Comparison of ENCODE assay signal across 25 cellular contexts in the genomic region with DNA sequence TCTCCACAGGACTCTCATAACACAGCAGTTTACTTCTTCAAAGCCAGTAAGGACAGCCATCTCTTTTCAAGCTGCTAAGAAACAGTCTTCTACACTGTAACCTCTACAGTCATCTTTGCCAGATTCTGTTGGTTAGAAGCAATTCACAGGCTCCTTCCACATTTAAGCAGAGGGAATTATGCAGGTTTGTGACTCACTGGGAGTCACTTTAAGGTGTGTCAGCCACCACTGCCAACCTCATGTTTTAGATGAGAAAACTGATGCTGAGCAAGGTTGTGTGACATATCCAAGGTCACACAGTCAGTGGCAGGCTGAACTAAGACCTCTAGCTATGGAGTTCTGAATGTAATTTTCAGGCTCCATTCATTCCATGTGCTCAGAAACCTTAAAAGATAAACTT.
"Had no signal": no experiment of that assay in that cellular context is flagged by ENCODE, and none has a peak within 500 bp of the region (broad histone marks: within the 10 kb centered on the region; RNA-seq: fewer than 3 reads in every experiment).

No MANE protein-coding gene starts in this region.

- H3K4me1 ChIP-seq: heart left ventricle, parathyroid adenoma, psoas muscle, spleen, suprapubic skin, thyroid gland had no signal

- ATAC-seq: heart left ventricle; left lobe of liver; naive thymus-derived CD4-positive, alpha-beta T cell; psoas muscle; sciatic nerve; stimulated activated naive B cell treated with anti-CD40 and anti-IgM and Interleukin-4, amounts not matched to agents 10 μg/mL and 1 μg/mL and 100 μg/mL, for 72 hours had no signal

- H3K9ac ChIP-seq: parathyroid adenoma had no signal

- H3K36me3 Mint-ChIP-seq: naive thymus-derived CD4-positive, alpha-beta T cell; stimulated activated naive B cell treated with anti-CD40 and anti-IgM and Interleukin-4, amounts not matched to agents 10 μg/mL and 1 μg/mL and 100 μg/mL, for 72 hours; type B pancreatic cell had no signal

- H3K36me3 ChIP-seq: heart left ventricle, spleen, suprapubic skin, thyroid gland had no signal

- H3K27ac Mint-ChIP-seq: endodermal cell; naive thymus-derived CD4-positive, alpha-beta T cell; nephron progenitor cell; stimulated activated naive B cell treated with anti-CD40 and anti-IgM and Interleukin-4, amounts not matched to agents 10 μg/mL and 1 μg/mL and 100 μg/mL, for 72 hours; type B pancreatic cell had no signal

- H3K79me2 ChIP-seq: parathyroid adenoma had no signal

- H3K4me3 ChIP-seq: coronary artery, heart left ventricle, psoas muscle, spleen, suprapubic skin, thyroid gland had no signal

- DNase-seq: effector CD4-positive, alpha-beta T cell; endodermal cell; heart left ventricle; hippocampal formation; kidney glomerular epithelial cell; mammary epithelial cell; naive thymus-derived CD4-positive, alpha-beta T cell; nephron progenitor cell; psoas muscle; spleen; stimulated activated CD4-positive, alpha-beta T cell treated with anti-CD3 and anti-CD28 coated beads, Interleukin-15, amount 100 ng/mL, for 24 hours; stimulated activated CD4-positive, alpha-beta T cell treated with anti-CD3 and anti-CD28 coated beads, Interleukin-1b, Interleukin-23, amount 100 ng/mL, for 48 hours; stimulated activated CD4-positive, alpha-beta T cell treated with anti-CD3 and anti-CD28 coated beads, Interleukin-4, amount 100 ng/mL, for 24 hours; stimulated activated naive B cell treated with anti-CD40 and anti-IgM and Interleukin-4, amounts not matched to agents 10 μg/mL and 1 μg/mL and 100 μg/mL, for 72 hours; thyroid gland had no signal

- H3K4me3 Mint-ChIP-seq: endodermal cell; naive thymus-derived CD4-positive, alpha-beta T cell; nephron progenitor cell; stimulated activated naive B cell treated with anti-CD40 and anti-IgM and Interleukin-4, amounts not matched to agents 10 μg/mL and 1 μg/mL and 100 μg/mL, for 72 hours; type B pancreatic cell had no signal

- H3K27ac ChIP-seq: coronary artery, heart left ventricle, parathyroid adenoma, psoas muscle, spleen, suprapubic skin, thyroid gland had no signal

- H3K27me3 Mint-ChIP-seq: type B pancreatic cell had no signal

- H3K9me3 ChIP-seq: heart left ventricle, psoas muscle, spleen, suprapubic skin, thyroid gland had no signal

- H2AFZ ChIP-seq: parathyroid adenoma had no signal

- FAIRE-seq: endothelial cell of umbilical vein, frontal cortex, islet of Langerhans, urothelium cell line had no signal

- H3K9me3 Mint-ChIP-seq: endodermal cell; nephron progenitor cell; stimulated activated naive B cell treated with anti-CD40 and anti-IgM and Interleukin-4, amounts not matched to agents 10 μg/mL and 1 μg/mL and 100 μg/mL, for 72 hours; type B pancreatic cell had no signal

- H3K27me3 ChIP-seq: spleen, suprapubic skin, thyroid gland had no signal

- H3K4me1 Mint-ChIP-seq: endodermal cell; naive thymus-derived CD4-positive, alpha-beta T cell; stimulated activated naive B cell treated with anti-CD40 and anti-IgM and Interleukin-4, amounts not matched to agents 10 μg/mL and 1 μg/mL and 100 μg/mL, for 72 hours had no signal
